2 cellular contexts compared by ENCODE assay signal in the genomic region with DNA sequence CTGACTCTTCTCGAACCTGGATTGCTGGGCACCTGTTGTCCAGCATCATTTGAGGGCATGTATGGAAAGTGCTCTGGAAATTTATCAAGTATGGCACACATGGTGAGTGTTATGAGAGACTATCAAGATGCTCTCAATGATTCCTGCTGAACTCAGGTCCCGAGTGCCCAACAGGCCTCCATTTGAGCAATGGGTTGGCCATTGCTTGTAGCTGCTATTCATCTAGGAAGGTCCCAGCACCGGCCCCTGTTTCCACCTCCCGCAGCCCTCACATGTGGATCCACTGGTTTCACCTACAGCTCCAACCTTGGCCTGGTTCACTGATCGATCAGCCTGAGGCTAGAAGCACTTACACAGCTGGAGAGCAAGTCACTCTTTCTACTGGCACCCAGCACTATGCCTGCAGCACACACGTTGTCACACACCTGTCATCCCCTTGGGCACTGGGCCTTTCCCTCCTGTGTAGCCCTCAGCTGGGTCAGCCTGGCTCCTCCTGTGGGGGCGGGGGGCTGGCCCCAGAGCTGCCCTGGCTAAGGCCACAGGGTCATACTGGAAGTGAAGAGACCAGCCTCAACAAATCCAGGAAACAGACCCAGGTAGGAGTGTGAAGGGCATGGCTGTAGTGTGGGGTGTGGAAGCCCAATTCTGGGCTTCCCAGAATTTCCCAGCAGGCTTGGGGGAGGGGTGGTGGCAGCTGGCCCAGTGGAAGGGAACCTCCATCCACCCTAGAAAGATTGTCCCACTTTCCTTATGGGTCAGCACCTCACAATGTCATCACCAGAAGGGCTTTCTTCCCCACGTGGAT.
A peak's percentile ranks its signal among the peaks of the same experiment; 100 is the strongest.
TF ChIP-seq lines count a peak whose summit lies in the region.

No MANE protein-coding gene starts in this region.

TF ChIP-seq in K562, 482 proteins besides CTCF, POLR2A, EP300 and RAD21 (continues in another document):
- TF ChIP-seq, protein P1, sequence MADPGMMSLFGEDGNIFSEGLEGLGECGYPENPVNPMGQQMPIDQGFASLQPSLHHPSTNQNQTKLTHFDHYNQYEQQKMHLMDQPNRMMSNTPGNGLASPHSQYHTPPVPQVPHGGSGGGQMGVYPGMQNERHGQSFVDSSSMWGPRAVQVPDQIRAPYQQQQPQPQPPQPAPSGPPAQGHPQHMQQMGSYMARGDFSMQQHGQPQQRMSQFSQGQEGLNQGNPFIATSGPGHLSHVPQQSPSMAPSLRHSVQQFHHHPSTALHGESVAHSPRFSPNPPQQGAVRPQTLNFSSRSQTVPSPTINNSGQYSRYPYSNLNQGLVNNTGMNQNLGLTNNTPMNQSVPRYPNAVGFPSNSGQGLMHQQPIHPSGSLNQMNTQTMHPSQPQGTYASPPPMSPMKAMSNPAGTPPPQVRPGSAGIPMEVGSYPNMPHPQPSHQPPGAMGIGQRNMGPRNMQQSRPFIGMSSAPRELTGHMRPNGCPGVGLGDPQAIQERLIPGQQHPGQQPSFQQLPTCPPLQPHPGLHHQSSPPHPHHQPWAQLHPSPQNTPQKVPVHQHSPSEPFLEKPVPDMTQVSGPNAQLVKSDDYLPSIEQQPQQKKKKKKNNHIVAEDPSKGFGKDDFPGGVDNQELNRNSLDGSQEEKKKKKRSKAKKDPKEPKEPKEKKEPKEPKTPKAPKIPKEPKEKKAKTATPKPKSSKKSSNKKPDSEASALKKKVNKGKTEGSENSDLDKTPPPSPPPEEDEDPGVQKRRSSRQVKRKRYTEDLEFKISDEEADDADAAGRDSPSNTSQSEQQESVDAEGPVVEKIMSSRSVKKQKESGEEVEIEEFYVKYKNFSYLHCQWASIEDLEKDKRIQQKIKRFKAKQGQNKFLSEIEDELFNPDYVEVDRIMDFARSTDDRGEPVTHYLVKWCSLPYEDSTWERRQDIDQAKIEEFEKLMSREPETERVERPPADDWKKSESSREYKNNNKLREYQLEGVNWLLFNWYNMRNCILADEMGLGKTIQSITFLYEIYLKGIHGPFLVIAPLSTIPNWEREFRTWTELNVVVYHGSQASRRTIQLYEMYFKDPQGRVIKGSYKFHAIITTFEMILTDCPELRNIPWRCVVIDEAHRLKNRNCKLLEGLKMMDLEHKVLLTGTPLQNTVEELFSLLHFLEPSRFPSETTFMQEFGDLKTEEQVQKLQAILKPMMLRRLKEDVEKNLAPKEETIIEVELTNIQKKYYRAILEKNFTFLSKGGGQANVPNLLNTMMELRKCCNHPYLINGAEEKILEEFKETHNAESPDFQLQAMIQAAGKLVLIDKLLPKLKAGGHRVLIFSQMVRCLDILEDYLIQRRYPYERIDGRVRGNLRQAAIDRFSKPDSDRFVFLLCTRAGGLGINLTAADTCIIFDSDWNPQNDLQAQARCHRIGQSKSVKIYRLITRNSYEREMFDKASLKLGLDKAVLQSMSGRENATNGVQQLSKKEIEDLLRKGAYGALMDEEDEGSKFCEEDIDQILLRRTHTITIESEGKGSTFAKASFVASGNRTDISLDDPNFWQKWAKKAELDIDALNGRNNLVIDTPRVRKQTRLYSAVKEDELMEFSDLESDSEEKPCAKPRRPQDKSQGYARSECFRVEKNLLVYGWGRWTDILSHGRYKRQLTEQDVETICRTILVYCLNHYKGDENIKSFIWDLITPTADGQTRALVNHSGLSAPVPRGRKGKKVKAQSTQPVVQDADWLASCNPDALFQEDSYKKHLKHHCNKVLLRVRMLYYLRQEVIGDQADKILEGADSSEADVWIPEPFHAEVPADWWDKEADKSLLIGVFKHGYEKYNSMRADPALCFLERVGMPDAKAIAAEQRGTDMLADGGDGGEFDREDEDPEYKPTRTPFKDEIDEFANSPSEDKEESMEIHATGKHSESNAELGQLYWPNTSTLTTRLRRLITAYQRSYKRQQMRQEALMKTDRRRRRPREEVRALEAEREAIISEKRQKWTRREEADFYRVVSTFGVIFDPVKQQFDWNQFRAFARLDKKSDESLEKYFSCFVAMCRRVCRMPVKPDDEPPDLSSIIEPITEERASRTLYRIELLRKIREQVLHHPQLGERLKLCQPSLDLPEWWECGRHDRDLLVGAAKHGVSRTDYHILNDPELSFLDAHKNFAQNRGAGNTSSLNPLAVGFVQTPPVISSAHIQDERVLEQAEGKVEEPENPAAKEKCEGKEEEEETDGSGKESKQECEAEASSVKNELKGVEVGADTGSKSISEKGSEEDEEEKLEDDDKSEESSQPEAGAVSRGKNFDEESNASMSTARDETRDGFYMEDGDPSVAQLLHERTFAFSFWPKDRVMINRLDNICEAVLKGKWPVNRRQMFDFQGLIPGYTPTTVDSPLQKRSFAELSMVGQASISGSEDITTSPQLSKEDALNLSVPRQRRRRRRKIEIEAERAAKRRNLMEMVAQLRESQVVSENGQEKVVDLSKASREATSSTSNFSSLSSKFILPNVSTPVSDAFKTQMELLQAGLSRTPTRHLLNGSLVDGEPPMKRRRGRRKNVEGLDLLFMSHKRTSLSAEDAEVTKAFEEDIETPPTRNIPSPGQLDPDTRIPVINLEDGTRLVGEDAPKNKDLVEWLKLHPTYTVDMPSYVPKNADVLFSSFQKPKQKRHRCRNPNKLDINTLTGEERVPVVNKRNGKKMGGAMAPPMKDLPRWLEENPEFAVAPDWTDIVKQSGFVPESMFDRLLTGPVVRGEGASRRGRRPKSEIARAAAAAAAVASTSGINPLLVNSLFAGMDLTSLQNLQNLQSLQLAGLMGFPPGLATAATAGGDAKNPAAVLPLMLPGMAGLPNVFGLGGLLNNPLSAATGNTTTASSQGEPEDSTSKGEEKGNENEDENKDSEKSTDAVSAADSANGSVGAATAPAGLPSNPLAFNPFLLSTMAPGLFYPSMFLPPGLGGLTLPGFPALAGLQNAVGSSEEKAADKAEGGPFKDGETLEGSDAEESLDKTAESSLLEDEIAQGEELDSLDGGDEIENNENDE (IDR thresholded peaks at IDR 0.05; ENCODE audit: low read depth, low read length) = no peak

TF ChIP-seq in HepG2, 621 proteins besides CTCF, POLR2A, EP300 and RAD21:
- TF ChIP-seq ZNF687 (CRISPR knock-in tag; IDR thresholded peaks at IDR 0.05) (peak; percentile 30; the same call in 1 of the 2 replicates), FOXO4 (CRISPR knock-in tag; conservative IDR thresholded peaks at IDR 0.05) (no peak)
- TF ChIP-seq, protein P2, sequence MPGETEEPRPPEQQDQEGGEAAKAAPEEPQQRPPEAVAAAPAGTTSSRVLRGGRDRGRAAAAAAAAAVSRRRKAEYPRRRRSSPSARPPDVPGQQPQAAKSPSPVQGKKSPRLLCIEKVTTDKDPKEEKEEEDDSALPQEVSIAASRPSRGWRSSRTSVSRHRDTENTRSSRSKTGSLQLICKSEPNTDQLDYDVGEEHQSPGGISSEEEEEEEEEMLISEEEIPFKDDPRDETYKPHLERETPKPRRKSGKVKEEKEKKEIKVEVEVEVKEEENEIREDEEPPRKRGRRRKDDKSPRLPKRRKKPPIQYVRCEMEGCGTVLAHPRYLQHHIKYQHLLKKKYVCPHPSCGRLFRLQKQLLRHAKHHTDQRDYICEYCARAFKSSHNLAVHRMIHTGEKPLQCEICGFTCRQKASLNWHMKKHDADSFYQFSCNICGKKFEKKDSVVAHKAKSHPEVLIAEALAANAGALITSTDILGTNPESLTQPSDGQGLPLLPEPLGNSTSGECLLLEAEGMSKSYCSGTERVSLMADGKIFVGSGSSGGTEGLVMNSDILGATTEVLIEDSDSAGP (CRISPR knock-in tag; IDR thresholded peaks at IDR 0.05; ENCODE audit: borderline replicate concordance) = 0 out of 2 replicates have a peak, but pooled peaks have one; percentile 20
